In the genomic region with DNA sequence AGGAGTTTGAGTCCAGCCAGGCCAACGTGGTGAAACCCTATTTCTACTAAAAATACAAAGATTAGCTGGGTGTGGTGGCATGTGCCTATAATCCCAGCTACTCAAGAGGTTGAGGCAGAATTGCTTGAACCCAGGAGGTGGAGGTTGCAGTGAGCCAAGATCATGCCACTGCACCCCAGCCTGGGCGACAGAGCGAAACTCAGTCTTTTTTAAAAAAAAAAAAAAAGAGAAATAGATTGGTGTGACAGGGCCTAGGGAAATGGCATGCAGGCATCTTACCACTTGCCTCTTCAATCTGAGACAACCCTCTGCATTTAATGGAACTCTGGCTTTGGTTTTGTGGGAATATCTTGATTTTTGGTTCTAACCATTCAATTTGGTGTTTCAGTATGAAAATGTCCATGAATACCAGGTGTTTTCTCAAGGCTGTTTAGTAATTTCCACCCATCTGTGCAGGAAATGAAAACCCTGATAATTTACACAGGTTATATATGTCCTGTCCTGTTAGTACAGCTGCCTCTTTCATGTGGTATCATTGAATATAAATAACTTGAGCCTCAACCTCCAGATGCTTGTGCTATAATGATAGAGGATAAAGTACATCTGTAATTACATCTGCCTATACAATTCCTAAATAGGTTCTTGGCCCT, we compare ENCODE assay signal across 9 cellular contexts. TPM values are rescaled to one million over a fixed set of nuclear protein-coding genes. Genes with fewer than 3 reads are reported as not detected.
DNase-seq lines count a peak whose midpoint lies in the region; ATAC-seq and TF ChIP-seq lines count a peak whose summit lies in the region.
"Had no signal": no experiment of that assay in that cellular context is flagged by ENCODE, and none has a peak within 500 bp of the region (broad histone marks: within the 10 kb centered on the region; RNA-seq: fewer than 3 reads in every experiment).

No MANE protein-coding gene starts in this region.

- H3K9me3 ChIP-seq in psoas muscle, result no peaks in the 10 kb centered on the region
- H3K9me3 ChIP-seq: adrenal gland had no signal

- DNase-seq in DMS 273 (lab: John Stamatoyannopoulos, UW; ENCODE audit: unreplicated experiment), result peak; percentile 48
- no peak for DNase-seq in DMS 273 treated with DMSO at 0.1 percent for 48 hours (lab: John Stamatoyannopoulos, UW)
- DNase-seq in RWPE1 (ENCODE audit: low spot score), result no peak
- DNase-seq in psoas muscle, result no peak
- no peak for DNase-seq in medulla oblongata (ENCODE audit: extremely low spot score)
- no peak for DNase-seq in SIG-M5 treated with dmso at 0.1 percent for 504 hours (lab: John Stamatoyannopoulos, UW; ENCODE audit: unreplicated experiment)
- no peak for DNase-seq in GM19240 (ENCODE audit: insufficient read length, low spot score)

- H3K4me1 ChIP-seq in psoas muscle, result peaks cover 18% of the 10 kb centered on the region

- H3K27ac ChIP-seq in RWPE1, result peak overlapping the region; percentile 66
- H3K27ac ChIP-seq in psoas muscle, result no peak overlapping the region
- H3K27ac ChIP-seq: adrenal gland had no signal

- CTCF ChIA-PET in RWPE1 (lab: Yijun Ruan, JAX), result interaction anchor here (0.6 kb wide), 1 partner anchor 12 kb away, joined by 3 read pairs; no protein-coding TSS in a partner anchor

- no peak overlapping the region for H3K4me3 ChIP-seq in psoas muscle
- H3K4me3 ChIP-seq: adrenal gland had no signal

- POLR2A ChIA-PET in RWPE1 (lab: Yijun Ruan, JAX; ENCODE audit: low non-redundant PET), result no interaction called here

- ATAC-seq in HG02852 (IDR thresholded peaks at IDR 0.05; ENCODE audit: unreplicated experiment), result peak; percentile 69
- peak in 3 of 4 donors; percentile 5 to 37 (median 30) for ATAC-seq in psoas muscle

- WGBS in psoas muscle, 3 donors, result 58 to 68% (median 59%) methylated on average over 3 of the region's 3 CpGs

- TF ChIP-seq CTCF in RWPE1 (conservative IDR thresholded peaks at IDR 0.05; ENCODE audit: low read depth) (no peak), psoas muscle (IDR thresholded peaks at IDR 0.05) (no peak)

- no peaks in the 10 kb centered on the region for H3K27me3 ChIP-seq in psoas muscle (ENCODE audit: insufficient read depth in 3 of 3, low read length in 2 of 3)
- H3K27me3 ChIP-seq: adrenal gland had no signal

- peaks cover 18 to 68% of the 10 kb centered on the region in 2 donors for H3K36me3 ChIP-seq in psoas muscle (ENCODE audit: insufficient read depth in 1 of 2, low read depth in 1 of 2)

- intact Hi-C loops in psoas muscle (cut with DNase I), result loop anchor here in 1 of 2 donors (5.0 kb wide), 1 partner anchor 35 kb away; no protein-coding TSS in a partner anchor

RNA-seq across cellular contexts. Expression of gene XBP1, which starts 8.4 kb away (rescaled TPM):
- total RNA-seq in psoas muscle, result 100 to 1,000 TPM in 2 of 4 donors, 10 to 100 TPM in 2; 38.9 to 151 (median 98.8) TPM
- 100 to 1,000 TPM in 2 of 3 donors, 10 to 100 TPM in 1; 82.6 to 173 (median 110) TPM for polyA plus RNA-seq in psoas muscle

RNA-seq across cellular contexts. Expression of gene CCDC117, which starts 19.5 kb away (rescaled TPM):
- total RNA-seq in psoas muscle, result 10 to 100 TPM; 19.9 to 29.4 (median 28.1) TPM
- polyA plus RNA-seq in psoas muscle, result 10 to 100 TPM in 2 of 3 donors, 1 to 10 TPM in 1; 9.1 to 39.1 (median 14.8) TPM

RNA-seq across cellular contexts. Expression of gene HSCB, which starts 50.1 kb away (rescaled TPM):
- 10 to 100 TPM; 10.3 to 15.7 (median 11.3) TPM for total RNA-seq in psoas muscle
- 10 to 100 TPM; 13.0 to 26.5 (median 24.1) TPM for polyA plus RNA-seq in psoas muscle

RNA-seq across cellular contexts. Expression of gene CHEK2, which starts 50.3 kb away (rescaled TPM):
- 1 to 10 TPM; 1.2 to 6.9 (median 2.3) TPM for total RNA-seq in psoas muscle
- 10 to 100 TPM in 1 of 3 donors, 1 to 10 TPM in 2; 1.5 to 14.8 (median 5.1) TPM for polyA plus RNA-seq in psoas muscle
